In genomic region chr7:90320801-90321494, GRCh38 we compare ENCODE assay signal across 8 cellular contexts. TPM values are rescaled to one million over a fixed set of nuclear protein-coding genes. Genes with fewer than 3 reads are reported as not detected.
A peak's percentile ranks its signal among the peaks of the same experiment; 100 is the strongest.
DNase-seq lines count a peak whose midpoint lies in the region; ATAC-seq lines count a peak whose summit lies in the region.

Gene FAM237B, minus strand, starts transcription at chr7:90321304. Its CDS starts 1,556 bp downstream, at chr7:90319748.

- H3K79me2 ChIP-seq in trophoblast cell (ENCODE audit: control insufficient read depth, insufficient read depth, low read length, poor library complexity): no peaks in the 10 kb centered on the region

- ATAC-seq in left cardiac atrium (peak; percentile 53 to 68), GM19395 (IDR thresholded peaks at IDR 0.05; ENCODE audit: unreplicated experiment) (no peak), HG03159 (IDR thresholded peaks at IDR 0.05; ENCODE audit: unreplicated experiment) (no peak)

- no peak within 1 kb of the TSS for H4K91ac ChIP-seq in trophoblast cell (ENCODE audit: low read depth, low read length)

- no peaks in the 10 kb centered on the region for H3K36me3 ChIP-seq in trophoblast cell (ENCODE audit: control insufficient read depth in 1 of 2, insufficient read depth in 2 of 2, low read length in 2 of 2)

- no peak within 1 kb of the TSS for H3K23ac ChIP-seq in trophoblast cell (ENCODE audit: low read length)

- H3K4ac ChIP-seq in trophoblast cell (ENCODE audit: low read depth, low read length): no peak within 1 kb of the TSS

- H3K9me3 ChIP-seq in trophoblast cell (ENCODE audit: insufficient read depth, low read depth, low read length): peaks cover 2% of the 10 kb centered on the region

- no peak within 1 kb of the TSS for H2BK12ac ChIP-seq in trophoblast cell (ENCODE audit: low read length)

- H3K18ac ChIP-seq in trophoblast cell (ENCODE audit: low read length): no peak within 1 kb of the TSS

- no peaks in the 10 kb centered on the region for H3K79me1 ChIP-seq in trophoblast cell (ENCODE audit: low read length)

- H3K4me3 ChIP-seq in trophoblast cell (ENCODE audit: low read depth, low read length): peak within 1 kb of the TSS; percentile 3

- H3K27ac ChIP-seq in trophoblast cell (ENCODE audit: low read depth, low read length): no peak within 1 kb of the TSS

- WGBS in trophoblast cell (ENCODE audit: extremely low coverage, insufficient coverage, insufficient read length): no CpG with 5 or more reads among the region's 62 CpGs

- H2BK120ac ChIP-seq in trophoblast cell (ENCODE audit: insufficient read depth, low read length, poor library complexity): no peak within 1 kb of the TSS

- H4K12ac ChIP-seq in trophoblast cell (ENCODE audit: low read depth, low read length): no peak within 1 kb of the TSS

- no peak within 1 kb of the TSS for H2BK5ac ChIP-seq in trophoblast cell (ENCODE audit: low read depth, low read length, poor library complexity)

- DNase-seq in GM03348 (ENCODE audit: low spot score): peak; percentile 62
- peak; percentile 26 for DNase-seq in SW480 (ENCODE audit: low spot score)
- DNase-seq in left cardiac atrium: no peak
- no peak for DNase-seq in trophoblast cell
- no peak for DNase-seq in C1 segment of cervical spinal cord (lab: John Stamatoyannopoulos, UW)
- no peak for DNase-seq in NCI-H2171 treated with DMSO at 0.1 percent for 48 hours (lab: John Stamatoyannopoulos, UW)

- intact Hi-C loops in left cardiac atrium (cut with DNase I): no loop called here

- H4K8ac ChIP-seq in trophoblast cell (ENCODE audit: low read depth, low read length): no peak within 1 kb of the TSS

- H3K4me2 ChIP-seq in trophoblast cell (ENCODE audit: low read length): peak within 1 kb of the TSS; percentile 84

- H2AFZ ChIP-seq in trophoblast cell (ENCODE audit: insufficient read depth, low read length, poor library complexity): peak within 1 kb of the TSS; percentile 67

- no peak within 1 kb of the TSS for H2AK5ac ChIP-seq in trophoblast cell (ENCODE audit: low read length)

- H3K27me3 ChIP-seq in trophoblast cell (ENCODE audit: insufficient read depth, low read length): peaks cover 23% of the 10 kb centered on the region

- H3K14ac ChIP-seq in trophoblast cell (ENCODE audit: low read length): no peak within 1 kb of the TSS

- peaks cover 6 to 7% of the 10 kb centered on the region in 2 experiments for H3K4me1 ChIP-seq in trophoblast cell (ENCODE audit: control insufficient read depth in 1 of 2, insufficient read depth in 2 of 2, low read length in 2 of 2)

- no peak within 1 kb of the TSS for H3K9ac ChIP-seq in trophoblast cell (ENCODE audit: low read length)

RNA-seq across cellular contexts. Expression of gene FAM237B, which starts in this region (rescaled TPM):
- not detected for total RNA-seq in left cardiac atrium
- not detected in 2 replicates for polyA plus RNA-seq in trophoblast cell (2013)

Comparison
In these comparisons a context has a peak if more than half of its experiments do, and no peak if none do; other contexts are left out.
1. Peak in ATAC-seq in left cardiac atrium; RNA of the gene not detected or under 1 TPM.
2. DNase-seq: peak in GM03348 (single experiment) and SW480 (single experiment); none in left cardiac atrium (single experiment), trophoblast cell (0 of 2), C1 segment of cervical spinal cord (0 of 14) and NCI-H2171 treated with DMSO at 0.1 percent for 48 hours (single experiment).